2 cellular contexts compared by ENCODE assay signal in the genomic region with DNA sequence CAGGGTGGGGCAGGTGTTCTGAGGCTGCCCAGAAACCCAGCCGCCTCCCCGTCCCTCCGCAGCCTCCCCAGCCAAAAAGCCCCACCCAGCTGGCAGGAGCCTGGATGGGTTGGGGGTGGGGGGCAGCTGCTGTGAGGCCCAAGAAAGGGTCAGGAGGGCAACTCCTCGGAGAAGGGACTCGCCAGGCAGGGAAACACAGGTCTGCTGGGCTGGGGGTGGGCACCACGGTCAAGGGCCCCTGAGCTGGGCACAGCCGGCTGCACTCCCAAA.
TF ChIP-seq lines count a peak whose summit lies in the region.

No MANE protein-coding gene starts in this region.

TF ChIP-seq in A549, 52 proteins besides CTCF, POLR2A, EP300 and RAD21 (continued from another document):
- TF ChIP-seq, protein P1, sequence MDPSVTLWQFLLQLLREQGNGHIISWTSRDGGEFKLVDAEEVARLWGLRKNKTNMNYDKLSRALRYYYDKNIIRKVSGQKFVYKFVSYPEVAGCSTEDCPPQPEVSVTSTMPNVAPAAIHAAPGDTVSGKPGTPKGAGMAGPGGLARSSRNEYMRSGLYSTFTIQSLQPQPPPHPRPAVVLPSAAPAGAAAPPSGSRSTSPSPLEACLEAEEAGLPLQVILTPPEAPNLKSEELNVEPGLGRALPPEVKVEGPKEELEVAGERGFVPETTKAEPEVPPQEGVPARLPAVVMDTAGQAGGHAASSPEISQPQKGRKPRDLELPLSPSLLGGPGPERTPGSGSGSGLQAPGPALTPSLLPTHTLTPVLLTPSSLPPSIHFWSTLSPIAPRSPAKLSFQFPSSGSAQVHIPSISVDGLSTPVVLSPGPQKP (IDR thresholded peaks at IDR 0.05; ENCODE audit: low read depth, low read length): no peak
- TF ChIP-seq CHD4 (IDR thresholded peaks at IDR 0.05; ENCODE audit: borderline replicate concordance): no peak
- no peak for TF ChIP-seq HEYL (CRISPR knock-in tag; IDR thresholded peaks at IDR 0.05)
- no peak for TF ChIP-seq CBX2 (IDR thresholded peaks at IDR 0.05; ENCODE audit: borderline replicate concordance, low read depth)
- TF ChIP-seq ZSCAN20 (CRISPR knock-in tag; IDR thresholded peaks at IDR 0.05): no peak
- TF ChIP-seq EHMT2 (IDR thresholded peaks at IDR 0.05; ENCODE audit: low read depth): no peak
- TF ChIP-seq RFX5 (IDR thresholded peaks at IDR 0.05): no peak
- TF ChIP-seq EHF (CRISPR knock-in tag; IDR thresholded peaks at IDR 0.05): no peak
- TF ChIP-seq, protein P2, sequence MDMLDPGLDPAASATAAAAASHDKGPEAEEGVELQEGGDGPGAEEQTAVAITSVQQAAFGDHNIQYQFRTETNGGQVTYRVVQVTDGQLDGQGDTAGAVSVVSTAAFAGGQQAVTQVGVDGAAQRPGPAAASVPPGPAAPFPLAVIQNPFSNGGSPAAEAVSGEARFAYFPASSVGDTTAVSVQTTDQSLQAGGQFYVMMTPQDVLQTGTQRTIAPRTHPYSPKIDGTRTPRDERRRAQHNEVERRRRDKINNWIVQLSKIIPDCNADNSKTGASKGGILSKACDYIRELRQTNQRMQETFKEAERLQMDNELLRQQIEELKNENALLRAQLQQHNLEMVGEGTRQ (IDR thresholded peaks at IDR 0.05): no peak
- TF ChIP-seq MAX (IDR thresholded peaks at IDR 0.05): no peak
TF ChIP-seq in A549: peak in this region for 0.

TF ChIP-seq in WTC11, 78 proteins besides CTCF, POLR2A, EP300 and RAD21 (continued from another document):
- no peak for TF ChIP-seq ZNF532 (CRISPR knock-in tag; IDR thresholded peaks at IDR 0.05; ENCODE audit: borderline replicate concordance)
- TF ChIP-seq, protein P3, sequence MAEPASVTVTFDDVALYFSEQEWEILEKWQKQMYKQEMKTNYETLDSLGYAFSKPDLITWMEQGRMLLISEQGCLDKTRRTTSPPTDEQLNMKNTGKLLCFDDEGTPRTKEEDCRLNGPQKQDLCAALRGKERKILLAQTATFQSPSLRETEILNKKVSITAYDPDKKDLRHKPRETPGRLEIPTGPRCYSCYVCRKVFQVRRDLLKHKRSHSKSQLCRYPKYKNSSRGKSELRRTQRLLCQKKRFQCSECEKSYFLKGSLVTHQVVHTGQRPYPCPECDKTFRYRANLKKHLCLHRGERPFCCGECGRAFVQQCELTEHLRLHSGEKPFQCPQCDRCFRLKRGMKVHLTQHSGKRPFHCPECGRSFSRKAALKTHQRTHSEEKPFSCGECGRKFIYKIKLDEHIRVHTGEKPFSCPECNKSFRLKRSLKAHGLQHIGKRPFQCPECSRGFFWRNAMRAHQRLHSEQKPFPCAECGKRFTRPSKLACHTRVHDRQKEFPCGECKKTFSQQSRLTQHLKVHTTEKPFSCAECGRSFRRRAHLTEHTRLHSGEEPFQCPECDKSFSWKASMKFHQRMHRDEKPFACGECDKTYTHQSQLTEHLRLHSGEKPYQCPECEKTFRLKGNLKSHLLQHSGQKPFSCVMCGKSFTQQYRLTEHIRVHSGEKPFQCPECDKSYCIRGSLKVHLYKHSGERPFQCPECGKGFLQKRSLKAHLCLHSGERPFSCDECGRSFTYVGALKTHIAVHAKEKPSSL (CRISPR knock-in tag; conservative IDR thresholded peaks at IDR 0.05): no peak
- TF ChIP-seq, protein P4, sequence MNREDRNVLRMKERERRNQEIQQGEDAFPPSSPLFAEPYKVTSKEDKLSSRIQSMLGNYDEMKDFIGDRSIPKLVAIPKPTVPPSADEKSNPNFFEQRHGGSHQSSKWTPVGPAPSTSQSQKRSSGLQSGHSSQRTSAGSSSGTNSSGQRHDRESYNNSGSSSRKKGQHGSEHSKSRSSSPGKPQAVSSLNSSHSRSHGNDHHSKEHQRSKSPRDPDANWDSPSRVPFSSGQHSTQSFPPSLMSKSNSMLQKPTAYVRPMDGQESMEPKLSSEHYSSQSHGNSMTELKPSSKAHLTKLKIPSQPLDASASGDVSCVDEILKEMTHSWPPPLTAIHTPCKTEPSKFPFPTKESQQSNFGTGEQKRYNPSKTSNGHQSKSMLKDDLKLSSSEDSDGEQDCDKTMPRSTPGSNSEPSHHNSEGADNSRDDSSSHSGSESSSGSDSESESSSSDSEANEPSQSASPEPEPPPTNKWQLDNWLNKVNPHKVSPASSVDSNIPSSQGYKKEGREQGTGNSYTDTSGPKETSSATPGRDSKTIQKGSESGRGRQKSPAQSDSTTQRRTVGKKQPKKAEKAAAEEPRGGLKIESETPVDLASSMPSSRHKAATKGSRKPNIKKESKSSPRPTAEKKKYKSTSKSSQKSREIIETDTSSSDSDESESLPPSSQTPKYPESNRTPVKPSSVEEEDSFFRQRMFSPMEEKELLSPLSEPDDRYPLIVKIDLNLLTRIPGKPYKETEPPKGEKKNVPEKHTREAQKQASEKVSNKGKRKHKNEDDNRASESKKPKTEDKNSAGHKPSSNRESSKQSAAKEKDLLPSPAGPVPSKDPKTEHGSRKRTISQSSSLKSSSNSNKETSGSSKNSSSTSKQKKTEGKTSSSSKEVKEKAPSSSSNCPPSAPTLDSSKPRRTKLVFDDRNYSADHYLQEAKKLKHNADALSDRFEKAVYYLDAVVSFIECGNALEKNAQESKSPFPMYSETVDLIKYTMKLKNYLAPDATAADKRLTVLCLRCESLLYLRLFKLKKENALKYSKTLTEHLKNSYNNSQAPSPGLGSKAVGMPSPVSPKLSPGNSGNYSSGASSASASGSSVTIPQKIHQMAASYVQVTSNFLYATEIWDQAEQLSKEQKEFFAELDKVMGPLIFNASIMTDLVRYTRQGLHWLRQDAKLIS (CRISPR knock-in tag; IDR thresholded peaks at IDR 0.05; ENCODE audit: borderline replicate concordance): no peak
